ENCODE assay signal across 11 cellular contexts in genomic region chr2:96156926-96157648, GRCh38. TPM values are rescaled to one million over a fixed set of nuclear protein-coding genes. Genes with fewer than 3 reads are reported as not detected.
DNase-seq lines count a peak whose midpoint lies in the region; ATAC-seq and TF ChIP-seq lines count a peak whose summit lies in the region.
"Had no signal": no experiment of that assay in that cellular context is flagged by ENCODE, and none has a peak within 500 bp of the region (broad histone marks: within the 10 kb centered on the region; RNA-seq: fewer than 3 reads in every experiment).

No MANE protein-coding gene starts in this region.

- CTCF ChIA-PET in A673 (lab: Charles Lee): interaction anchor here (1.3 kb wide), 1 partner anchor 18 kb away, joined by 6 read pairs; no protein-coding TSS in a partner anchor
- CTCF ChIA-PET in WTC11 (lab: Charles Lee): interaction anchor here (0.8 to 3.9 kb wide), 3 partner anchors 13 to 134 kb away, joined by 3 to 23 read pairs (median 7); no protein-coding TSS in a partner anchor

- no peak overlapping the region for H3K4me3 ChIP-seq in A673 (ENCODE audit: low read depth, low read length, poor library complexity, severe bottlenecking)
- no peak overlapping the region for H3K4me3 ChIP-seq in lower leg skin (ENCODE audit: low read depth, poor library complexity, severe bottlenecking)
- H3K4me3 ChIP-seq: upper lobe of left lung had no signal

- no TSS peak for BruUV-seq in A673 (replicated peaks; lab: Mats Ljungman, UMichigan)

- TF ChIP-seq POLR2A in lower leg skin (IDR thresholded peaks at IDR 0.05): no peak

- H3K4me3 Mint-ChIP-seq in WTC11: no peak overlapping the region

- H3K4me1 Mint-ChIP-seq in WTC11: peaks cover 22% of the 10 kb centered on the region

- no peaks in the 10 kb centered on the region for H3K27me3 ChIP-seq in A673 (replicated peaks; ENCODE audit: insufficient read depth, low read depth, low read length, poor library complexity)
- H3K27me3 ChIP-seq: upper lobe of left lung had no signal

- no peaks in the 10 kb centered on the region; the same call in 1 of the 2 replicates for H3K27me3 Mint-ChIP-seq in WTC11 (ENCODE audit: low read depth)

- H3K36me3 Mint-ChIP-seq in WTC11: no peaks in the 10 kb centered on the region

- 89 to 93% methylated on average over 5 of the region's 5 CpGs for WGBS in lower leg skin, 2 donors

- H3K27ac ChIP-seq in A673 (ENCODE audit: low read depth, low read length, poor library complexity, severe bottlenecking) (peak overlapping the region; percentile 73), caudate nucleus (ENCODE audit: low read depth, low read length) (no peak overlapping the region)

- no peaks in the 10 kb centered on the region for H3K36me3 ChIP-seq in A673 (ENCODE audit: insufficient read depth, low read length, poor library complexity, severe bottlenecking)
- H3K36me3 ChIP-seq: upper lobe of left lung had no signal

- no peak overlapping the region for H3K27ac Mint-ChIP-seq in WTC11

- ATAC-seq in GM18907 (IDR thresholded peaks at IDR 0.05; ENCODE audit: unreplicated experiment): peak; percentile 54
- peak; percentile 39 for ATAC-seq in HG02981 (IDR thresholded peaks at IDR 0.05; ENCODE audit: unreplicated experiment)
- no peak for ATAC-seq in WTC11

- intact Hi-C loops in A673 (cut with micrococcal nuclease; ENCODE audit: unreplicated experiment) (no loop called here), lower leg skin (cut with DNase I; ENCODE audit: low total_unique reads) (no loop called here)

- peaks cover 20% of the 10 kb centered on the region for H3K4me1 ChIP-seq in A673 (ENCODE audit: insufficient read depth, low read length, poor library complexity, severe bottlenecking)

- POLR2A ChIA-PET in A673 (lab: Charles Lee; ENCODE audit: low non-redundant PET): no interaction called here
- POLR2A ChIA-PET in WTC11 (lab: Charles Lee): interaction anchor here (0.5 kb wide), 1 partner anchor 113 kb away, joined by 4 read pairs; no protein-coding TSS in a partner anchor

- peaks cover 3% of the 10 kb centered on the region; the same call in 1 of the 2 replicates for H3K9me3 Mint-ChIP-seq in WTC11

- DNase-seq in A673 (ENCODE audit: low spot score): peak; percentile 51
- peak; percentile 80 for DNase-seq in activated CD8-positive, alpha-beta memory T cell treated with anti-CD3 and anti-CD28 coated beads, Interleukin-2, amount 50 U/mL, for 48 hours
- DNase-seq in WTC11 (ENCODE audit: low spot score): no peak
- DNase-seq in lower leg skin (ENCODE audit: low spot score in 2 of 2): no peak
- DNase-seq in NCI-H345 (lab: John Stamatoyannopoulos, UW): no peak
- DNase-seq in caudate nucleus (lab: John Stamatoyannopoulos, UW): no peak

- no peaks in the 10 kb centered on the region for H3K9me3 ChIP-seq in A673 (ENCODE audit: low read depth, low read length, poor library complexity, severe bottlenecking)
- H3K9me3 ChIP-seq: upper lobe of left lung had no signal

- no peak for TF ChIP-seq CTCF in A673 (conservative IDR thresholded peaks at IDR 0.05; ENCODE audit: low read depth, low read length)
- TF ChIP-seq CTCF in WTC11 (IDR thresholded peaks at IDR 0.05): no peak
- TF ChIP-seq CTCF in lower leg skin (IDR thresholded peaks at IDR 0.05): no peak

TF ChIP-seq in WTC11, 78 proteins besides CTCF, POLR2A, EP300 and RAD21:
- no peak for TF ChIP-seq ZBTB21 (CRISPR knock-in tag; IDR thresholded peaks at IDR 0.05; ENCODE audit: borderline replicate concordance)
- no peak for TF ChIP-seq ZNF232 (CRISPR knock-in tag; IDR thresholded peaks at IDR 0.05)
- TF ChIP-seq CDX4 (CRISPR knock-in tag; IDR thresholded peaks at IDR 0.05; ENCODE audit: borderline replicate concordance): no peak
- TF ChIP-seq ETV6 (CRISPR knock-in tag; IDR thresholded peaks at IDR 0.05): no peak
- TF ChIP-seq, protein P1, sequence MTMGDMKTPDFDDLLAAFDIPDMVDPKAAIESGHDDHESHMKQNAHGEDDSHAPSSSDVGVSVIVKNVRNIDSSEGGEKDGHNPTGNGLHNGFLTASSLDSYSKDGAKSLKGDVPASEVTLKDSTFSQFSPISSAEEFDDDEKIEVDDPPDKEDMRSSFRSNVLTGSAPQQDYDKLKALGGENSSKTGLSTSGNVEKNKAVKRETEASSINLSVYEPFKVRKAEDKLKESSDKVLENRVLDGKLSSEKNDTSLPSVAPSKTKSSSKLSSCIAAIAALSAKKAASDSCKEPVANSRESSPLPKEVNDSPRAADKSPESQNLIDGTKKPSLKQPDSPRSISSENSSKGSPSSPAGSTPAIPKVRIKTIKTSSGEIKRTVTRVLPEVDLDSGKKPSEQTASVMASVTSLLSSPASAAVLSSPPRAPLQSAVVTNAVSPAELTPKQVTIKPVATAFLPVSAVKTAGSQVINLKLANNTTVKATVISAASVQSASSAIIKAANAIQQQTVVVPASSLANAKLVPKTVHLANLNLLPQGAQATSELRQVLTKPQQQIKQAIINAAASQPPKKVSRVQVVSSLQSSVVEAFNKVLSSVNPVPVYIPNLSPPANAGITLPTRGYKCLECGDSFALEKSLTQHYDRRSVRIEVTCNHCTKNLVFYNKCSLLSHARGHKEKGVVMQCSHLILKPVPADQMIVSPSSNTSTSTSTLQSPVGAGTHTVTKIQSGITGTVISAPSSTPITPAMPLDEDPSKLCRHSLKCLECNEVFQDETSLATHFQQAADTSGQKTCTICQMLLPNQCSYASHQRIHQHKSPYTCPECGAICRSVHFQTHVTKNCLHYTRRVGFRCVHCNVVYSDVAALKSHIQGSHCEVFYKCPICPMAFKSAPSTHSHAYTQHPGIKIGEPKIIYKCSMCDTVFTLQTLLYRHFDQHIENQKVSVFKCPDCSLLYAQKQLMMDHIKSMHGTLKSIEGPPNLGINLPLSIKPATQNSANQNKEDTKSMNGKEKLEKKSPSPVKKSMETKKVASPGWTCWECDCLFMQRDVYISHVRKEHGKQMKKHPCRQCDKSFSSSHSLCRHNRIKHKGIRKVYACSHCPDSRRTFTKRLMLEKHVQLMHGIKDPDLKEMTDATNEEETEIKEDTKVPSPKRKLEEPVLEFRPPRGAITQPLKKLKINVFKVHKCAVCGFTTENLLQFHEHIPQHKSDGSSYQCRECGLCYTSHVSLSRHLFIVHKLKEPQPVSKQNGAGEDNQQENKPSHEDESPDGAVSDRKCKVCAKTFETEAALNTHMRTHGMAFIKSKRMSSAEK (CRISPR knock-in tag; IDR thresholded peaks at IDR 0.05; ENCODE audit: borderline replicate concordance): no peak
- no peak for TF ChIP-seq CREB1 (CRISPR knock-in tag; IDR thresholded peaks at IDR 0.05)
- TF ChIP-seq, protein P2, sequence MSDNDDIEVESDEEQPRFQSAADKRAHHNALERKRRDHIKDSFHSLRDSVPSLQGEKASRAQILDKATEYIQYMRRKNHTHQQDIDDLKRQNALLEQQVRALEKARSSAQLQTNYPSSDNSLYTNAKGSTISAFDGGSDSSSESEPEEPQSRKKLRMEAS (CRISPR knock-in tag; IDR thresholded peaks at IDR 0.05): no peak
- no peak for TF ChIP-seq HMGXB4 (CRISPR knock-in tag; IDR thresholded peaks at IDR 0.05)
- TF ChIP-seq GABPB1 (CRISPR knock-in tag; IDR thresholded peaks at IDR 0.05): no peak
- TF ChIP-seq OVOL2 (CRISPR knock-in tag; IDR thresholded peaks at IDR 0.05; ENCODE audit: borderline replicate concordance): no peak

RNA-seq across cellular contexts. Expression of gene DUSP2, which starts 11.8 kb away (rescaled TPM):
- total RNA-seq in A673 (2021) (0.50 and 1.4 TPM in 2 replicates), WTC11 (2021) (4.7 to 6.8 TPM (median 5.8 TPM) in 3 replicates), lower leg skin (10 to 100 TPM; 39.3 to 57.0 (median 48.8) TPM)

RNA-seq across cellular contexts. Expression of gene ASTL, which starts 18.8 kb away (rescaled TPM):
- total RNA-seq in A673 (2021) (not detected in 2 replicates), WTC11 (2021) (0.69 to 1.4 TPM (median 0.79 TPM) in 3 replicates), lower leg skin (1 to 10 TPM in 1 of 4 donors, under 1 TPM in 2, not detected in 1; 0.20 to 1.8 (median 0.63) TPM)
- total RNA-seq: Daoy, frontal cortex had no signal

RNA-seq across cellular contexts. Expression of gene ADRA2B, which starts 40.7 kb away (rescaled TPM):
- total RNA-seq in A673 (2021) (0.11 TPM in 1 of 2 replicates, not detected in the other), WTC11 (2021) (4.7 to 6.3 TPM (median 5.8 TPM) in 3 replicates), lower leg skin (1 to 10 TPM in 1 of 4 donors, under 1 TPM in 3; 0.42 to 2.4 (median 0.97) TPM)
- total RNA-seq: Daoy had no signal

RNA-seq across cellular contexts. Expression of gene STARD7, which starts 51.5 kb away (rescaled TPM):
- total RNA-seq in A673 (2021) (189 and 201 TPM in 2 replicates), WTC11 (2021) (199 to 217 TPM (median 201 TPM) in 3 replicates), lower leg skin (100 to 1,000 TPM in 2 of 4 donors, 10 to 100 TPM in 2; 52.5 to 101 (median 77.2) TPM)

Comparison
In these comparisons a context has a peak if more than half of its experiments do, and no peak if none do; other contexts are left out.
1. DNase-seq: peak in A673 (single experiment) and activated CD8-positive, alpha-beta memory T cell treated with anti-CD3 and anti-CD28 coated beads, Interleukin-2, amount 50 U/mL, for 48 hours (single experiment); none in WTC11 (single experiment), lower leg skin (0 of 2), NCI-H345 (single experiment) and caudate nucleus (0 of 61).